Comparison of ENCODE assay signal across 1 cellular context in genomic region chr4:15531792-15532191, GRCh38.
A peak's percentile ranks its signal among the peaks of the same experiment; 100 is the strongest.
TF ChIP-seq lines count a peak whose summit lies in the region.

No MANE protein-coding gene starts in this region.

TF ChIP-seq in K562, 482 proteins besides CTCF, POLR2A, EP300 and RAD21 (continued from another document and continues in another):
- peak; percentile 26; the same call in 1 of the 2 replicates for TF ChIP-seq JUND (IDR thresholded peaks at IDR 0.05; ENCODE audit: borderline replicate concordance, low read depth, low read length)
- TF ChIP-seq JUND (tag; IDR thresholded peaks at IDR 0.05; ENCODE audit: borderline replicate concordance, low read depth, low read length), result peak; percentile 14; the same call in 1 of the 3 replicates
- TF ChIP-seq ZNF24 (IDR thresholded peaks at IDR 0.05), result peak; percentile 44; the same call in 1 of the 2 replicates
- TF ChIP-seq PHF21A (IDR thresholded peaks at IDR 0.05; ENCODE audit: borderline replicate concordance, low read depth), result no peak
- TF ChIP-seq MECOM (CRISPR knock-in tag; IDR thresholded peaks at IDR 0.05), result no peak
- peak; percentile 27; the same call in 1 of the 2 replicates for TF ChIP-seq TOE1 (IDR thresholded peaks at IDR 0.05; ENCODE audit: borderline replicate concordance)
- TF ChIP-seq TOE1 (CRISPR knock-in tag; IDR thresholded peaks at IDR 0.05; ENCODE audit: borderline replicate concordance, low read depth), result no peak
- TF ChIP-seq SIN3A (IDR thresholded peaks at IDR 0.05; ENCODE audit: borderline replicate concordance in 2 of 2, control insufficient read depth in 1 of 2, low read depth in 2 of 2, low read length in 2 of 2), result no peak
- no peak for TF ChIP-seq CCAR2 (IDR thresholded peaks at IDR 0.05; ENCODE audit: low read depth, low read length)
- TF ChIP-seq RFX7 (CRISPR knock-in tag; IDR thresholded peaks at IDR 0.05), result no peak
- TF ChIP-seq HMBOX1 (IDR thresholded peaks at IDR 0.05), result peak; percentile 78
- no peak for TF ChIP-seq EGR1 (conservative IDR thresholded peaks at IDR 0.05)
- TF ChIP-seq SAFB2 (IDR thresholded peaks at IDR 0.05; ENCODE audit: borderline replicate concordance, low read depth, low read length, severe bottlenecking), result no peak
- TF ChIP-seq SMAD2 (IDR thresholded peaks at IDR 0.05; ENCODE audit: low read depth, low read length), result no peak
- TF ChIP-seq DLX4 (CRISPR knock-in tag; IDR thresholded peaks at IDR 0.05), result no peak
- TF ChIP-seq CHAMP1 (IDR thresholded peaks at IDR 0.05), result 0 out of 2 replicates have a peak, but pooled peaks have one; percentile 39
- no peak for TF ChIP-seq FOXO4 (CRISPR knock-in tag; IDR thresholded peaks at IDR 0.05)
- peak; percentile 53; the same call in 1 of the 2 replicates for TF ChIP-seq TEAD4 (IDR thresholded peaks at IDR 0.05; ENCODE audit: low read length)
- no peak for TF ChIP-seq TEAD4 (CRISPR knock-in tag; IDR thresholded peaks at IDR 0.05; ENCODE audit: borderline replicate concordance)
- peak; percentile 50; the same call in 1 of the 2 replicates for TF ChIP-seq PKNOX1 (IDR thresholded peaks at IDR 0.05)
- no peak for TF ChIP-seq THAP7 (CRISPR knock-in tag; IDR thresholded peaks at IDR 0.05)
- peak; percentile 40; the same call in 1 of the 2 replicates for TF ChIP-seq ATF7 (IDR thresholded peaks at IDR 0.05)
- TF ChIP-seq RUNX1 (IDR thresholded peaks at IDR 0.05; ENCODE audit: low read depth), result no peak
- no peak for TF ChIP-seq KLF10 (CRISPR knock-in tag; IDR thresholded peaks at IDR 0.05)
- TF ChIP-seq PTBP1 (IDR thresholded peaks at IDR 0.05; ENCODE audit: low read depth, low read length), result no peak
- no peak for TF ChIP-seq ZNF277 (CRISPR knock-in tag; IDR thresholded peaks at IDR 0.05; ENCODE audit: borderline replicate concordance)
- TF ChIP-seq ARID1B (IDR thresholded peaks at IDR 0.05), result peak; percentile 68
- no peak for TF ChIP-seq ZFP1 (CRISPR knock-in tag; IDR thresholded peaks at IDR 0.05)
- TF ChIP-seq SMAD3 (CRISPR knock-in tag; conservative IDR thresholded peaks at IDR 0.05), result no peak
- 0 out of 2 replicates have a peak, but pooled peaks have one; percentile 22 for TF ChIP-seq SMAD4 (CRISPR knock-in tag; conservative IDR thresholded peaks at IDR 0.05)
- TF ChIP-seq ZNF589 (CRISPR knock-in tag; IDR thresholded peaks at IDR 0.05; ENCODE audit: low read depth), result no peak
- peak; percentile 39; the same call in 1 of the 2 replicates for TF ChIP-seq CC2D1A (IDR thresholded peaks at IDR 0.05)
- TF ChIP-seq PATZ1 (CRISPR knock-in tag; IDR thresholded peaks at IDR 0.05; ENCODE audit: borderline replicate concordance), result no peak
- TF ChIP-seq HINFP (tag; conservative IDR thresholded peaks at IDR 0.05; ENCODE audit: low read depth), result no peak
- peak; percentile 46 to 85; a peak in 3 of 4 replicates for TF ChIP-seq KDM1A (IDR thresholded peaks at IDR 0.05)
- TF ChIP-seq PRDM10 (IDR thresholded peaks at IDR 0.05; ENCODE audit: partially characterized antibody), result no peak
- no peak for TF ChIP-seq SIRT6 (IDR thresholded peaks at IDR 0.05; ENCODE audit: low read depth, low read length)
- no peak for TF ChIP-seq TSHZ1 (CRISPR knock-in tag; IDR thresholded peaks at IDR 0.05)
- peak; percentile 51; the same call in 1 of the 2 replicates for TF ChIP-seq DPF2 (IDR thresholded peaks at IDR 0.05)
- peak; percentile 62 for TF ChIP-seq MEIS2 (IDR thresholded peaks at IDR 0.05; ENCODE audit: partially characterized antibody)
